Comparison of ENCODE assay signal across 23 cellular contexts in genomic region chr9:134260801-134261200, GRCh38.
"Had no signal": no experiment of that assay in that cellular context is flagged by ENCODE, and none has a peak within 500 bp of the region (broad histone marks: within the 10 kb centered on the region; RNA-seq: fewer than 3 reads in every experiment).

No MANE protein-coding gene starts in this region.

- H3K27me3 ChIP-seq: Peyer's patch had no signal

- H2AFZ ChIP-seq: PC-9 had no signal

- ATAC-seq: K562 had no signal

- H3K4me1 ChIP-seq: SJSA1 had no signal

- FAIRE-seq: K562 had no signal

- H3K27ac ChIP-seq: KMS-11, PC-9, Peyer's patch, SJSA1, SK-N-MC had no signal

- H3K4me3 ChIP-seq: K562, PC-9, Peyer's patch, SJSA1, SK-N-MC had no signal

- H3K36me3 ChIP-seq: Peyer's patch, SJSA1 had no signal

- H3K9ac ChIP-seq: KMS-11 had no signal

- H3K9me3 ChIP-seq: Peyer's patch, SJSA1 had no signal

- DNase-seq: Kasumi-1, MM.1S, NCI-H1092 treated with DMSO at 0.1 percent for 48 hours, NCI-H1436, NCI-H187, NCI-H2029, NCI-H2081 treated with DMSO at 0.1 percent for 48 hours, NCI-H2171, NCI-H226, NCI-H446, NCI-H510A, NCI-H524 treated with DMSO at 0.1 percent for 48 hours, NCI-H69, NCI-H774, OCI-M1, PC-9, Peyer's patch, Right ventricle myocardium superior, SIG-M5 had no signal

- H3K4me2 ChIP-seq: KMS-11, PC-9 had no signal
